In genomic region chr11:44909557-44909956, GRCh38 we compare ENCODE assay signal across 1 cellular context.
TF ChIP-seq lines count a peak whose summit lies in the region.

No MANE protein-coding gene starts in this region.

TF ChIP-seq in WTC11, 78 proteins besides CTCF, POLR2A, EP300 and RAD21 (continued from another document):
- TF ChIP-seq PRDM15 (CRISPR knock-in tag; IDR thresholded peaks at IDR 0.05): no peak
- TF ChIP-seq E2F4 (CRISPR knock-in tag; IDR thresholded peaks at IDR 0.05; ENCODE audit: borderline replicate concordance, low read depth): no peak
- no peak for TF ChIP-seq CREB1 (CRISPR knock-in tag; IDR thresholded peaks at IDR 0.05)
TF ChIP-seq in WTC11: peak in this region for 0.
